Comparison of ENCODE assay signal across 8 cellular contexts in the genomic region with DNA sequence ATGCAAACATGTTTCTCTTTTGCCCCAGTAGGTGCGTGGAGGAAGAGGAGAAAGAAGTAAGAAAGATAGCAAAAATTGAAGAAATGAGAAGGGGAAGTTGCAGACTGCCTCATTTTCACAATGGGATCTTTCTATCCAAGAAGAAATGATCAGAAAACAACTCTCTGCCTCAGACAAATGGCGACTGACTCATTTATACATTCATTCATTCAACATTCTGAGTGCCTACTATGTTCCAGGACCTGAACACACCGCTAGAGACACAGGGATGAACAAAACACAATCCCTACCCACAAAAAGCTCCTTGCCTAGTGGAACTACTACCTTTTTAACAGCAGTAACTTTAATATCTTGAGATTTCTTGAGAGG. TPM values are rescaled to one million over a fixed set of nuclear protein-coding genes. Genes with fewer than 3 reads are reported as not detected.
DNase-seq lines count a peak whose midpoint lies in the region; ATAC-seq and TF ChIP-seq lines count a peak whose summit lies in the region.

No MANE protein-coding gene starts in this region.

- peak overlapping the region; percentile 96 for H2AFZ ChIP-seq in SK-N-SH (ENCODE audit: low read depth)

- H3K36me3 ChIP-seq in SK-N-SH (replicated peaks in 1 of 2; ENCODE audit: control insufficient read depth in 1 of 2, insufficient read depth in 2 of 2, low read length in 1 of 2) = peaks cover 17 to 18% of the 10 kb centered on the region in 2 experiments

- ATAC-seq in HG02852 (IDR thresholded peaks at IDR 0.05; ENCODE audit: unreplicated experiment) (peak; percentile 6), GM18511 (IDR thresholded peaks at IDR 0.05; ENCODE audit: unreplicated experiment) (no peak)

- peak overlapping the region; percentile 95 to 96 for H3K27ac ChIP-seq in SK-N-SH (ENCODE audit: low read depth in 2 of 2, low read length in 1 of 2)

- peaks cover 5 to 22% of the 10 kb centered on the region in 2 experiments; a peak in 3 of 4 replicates for H3K4me1 ChIP-seq in SK-N-SH (ENCODE audit: control insufficient read depth in 1 of 2, insufficient read depth in 2 of 2, low read depth in 1 of 2, low read length in 1 of 2)

- TF ChIP-seq CTCF in SK-N-SH (IDR thresholded peaks at IDR 0.05) = peak; percentile 11; the same call in 1 of the 2 replicates
- no peak for TF ChIP-seq CTCF in fibroblast of pulmonary artery (IDR thresholded peaks at IDR 0.05; ENCODE audit: low read length, missing control alignments)

- no peak for TF ChIP-seq RAD21 in SK-N-SH (IDR thresholded peaks at IDR 0.05; ENCODE audit: low read length)

- peaks cover 91% of the 10 kb centered on the region for H3K79me2 ChIP-seq in SK-N-SH (ENCODE audit: insufficient read depth)

- peaks cover 6% of the 10 kb centered on the region; the same call in 1 of the 2 replicates for H4K20me1 ChIP-seq in SK-N-SH (ENCODE audit: insufficient read depth)

- 0% methylated on average over 3 of the region's 3 CpGs for WGBS in SK-N-SH (ENCODE audit: low lambda C conversion rate)

- DNase-seq in NCI-H2227 (lab: John Stamatoyannopoulos, UW; ENCODE audit: unreplicated experiment) = peak; percentile 39
- no peak for DNase-seq in NCI-H2227 treated with DMSO at 0.1 percent for 48 hours (lab: John Stamatoyannopoulos, UW)
- peak; percentile 9 for DNase-seq in SK-N-SH
- DNase-seq in fibroblast of pulmonary artery (ENCODE audit: low read depth) = no peak
- DNase-seq in renal cortical epithelial cell (ENCODE audit: low read depth) = peak; percentile 14
- DNase-seq in NCI-H2081 (lab: John Stamatoyannopoulos, UW) = no peak

- H3K9me3 ChIP-seq in SK-N-SH = no peaks in the 10 kb centered on the region

- POLR2A ChIA-PET in SK-N-SH (lab: Yijun Ruan, JAX) = interaction anchor here (0.5 to 2.4 kb wide), 6 partner anchors 14 to 932 kb away, joined by 3 to 25 read pairs (median 4); a partner anchor contains a TSS

- H3K4me2 ChIP-seq in SK-N-SH = peak overlapping the region; percentile 86

- peak overlapping the region; percentile 97 for H3K9ac ChIP-seq in SK-N-SH

- H3K27me3 ChIP-seq in SK-N-SH (ENCODE audit: insufficient read depth) = no peaks in the 10 kb centered on the region

- CTCF ChIA-PET in SK-N-SH (lab: Yijun Ruan, JAX) = interaction anchor here (1.2 to 1.5 kb wide), 2 partner anchors 32 to 206 kb away, joined by 4 read pairs; no protein-coding TSS in a partner anchor

- no peak for TF ChIP-seq EP300 in SK-N-SH (IDR thresholded peaks at IDR 0.05; ENCODE audit: borderline replicate concordance in 1 of 2, low read depth in 1 of 2, low read length in 1 of 2)

- peaks cover 8% of the 10 kb centered on the region for H3F3A ChIP-seq in SK-N-SH (replicated peaks; ENCODE audit: insufficient read depth)

- H3K9me2 ChIP-seq in SK-N-SH = no peaks in the 10 kb centered on the region

- H3K4me3 ChIP-seq in SK-N-SH (ENCODE audit: low read depth in 2 of 2, low read length in 1 of 2) = peak overlapping the region; percentile 92 to 97
- H3K4me3 ChIP-seq in fibroblast of pulmonary artery (replicated peaks; ENCODE audit: low read depth, low read length) = peak overlapping the region; percentile 71

TF ChIP-seq in SK-N-SH, 30 proteins besides CTCF, POLR2A, EP300 and RAD21:
- TF ChIP-seq, protein P1, sequence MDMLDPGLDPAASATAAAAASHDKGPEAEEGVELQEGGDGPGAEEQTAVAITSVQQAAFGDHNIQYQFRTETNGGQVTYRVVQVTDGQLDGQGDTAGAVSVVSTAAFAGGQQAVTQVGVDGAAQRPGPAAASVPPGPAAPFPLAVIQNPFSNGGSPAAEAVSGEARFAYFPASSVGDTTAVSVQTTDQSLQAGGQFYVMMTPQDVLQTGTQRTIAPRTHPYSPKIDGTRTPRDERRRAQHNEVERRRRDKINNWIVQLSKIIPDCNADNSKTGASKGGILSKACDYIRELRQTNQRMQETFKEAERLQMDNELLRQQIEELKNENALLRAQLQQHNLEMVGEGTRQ (IDR thresholded peaks at IDR 0.05; ENCODE audit: borderline replicate concordance, low read depth, low read length) = no peak
- TF ChIP-seq RFX5 (IDR thresholded peaks at IDR 0.05; ENCODE audit: low read length) (no peak), YY1 (IDR thresholded peaks at IDR 0.05; ENCODE audit: low read depth) (no peak), FOXM1 (IDR thresholded peaks at IDR 0.05; ENCODE audit: low read depth) (no peak), NFIC (IDR thresholded peaks at IDR 0.05; ENCODE audit: borderline replicate concordance) (no peak), TEAD4 (IDR thresholded peaks at IDR 0.05; ENCODE audit: borderline replicate concordance, insufficient read depth) (no peak), TAF1 (IDR thresholded peaks at IDR 0.05; ENCODE audit: borderline replicate concordance, low read depth, low read length) (no peak)
- TF ChIP-seq, protein P2, sequence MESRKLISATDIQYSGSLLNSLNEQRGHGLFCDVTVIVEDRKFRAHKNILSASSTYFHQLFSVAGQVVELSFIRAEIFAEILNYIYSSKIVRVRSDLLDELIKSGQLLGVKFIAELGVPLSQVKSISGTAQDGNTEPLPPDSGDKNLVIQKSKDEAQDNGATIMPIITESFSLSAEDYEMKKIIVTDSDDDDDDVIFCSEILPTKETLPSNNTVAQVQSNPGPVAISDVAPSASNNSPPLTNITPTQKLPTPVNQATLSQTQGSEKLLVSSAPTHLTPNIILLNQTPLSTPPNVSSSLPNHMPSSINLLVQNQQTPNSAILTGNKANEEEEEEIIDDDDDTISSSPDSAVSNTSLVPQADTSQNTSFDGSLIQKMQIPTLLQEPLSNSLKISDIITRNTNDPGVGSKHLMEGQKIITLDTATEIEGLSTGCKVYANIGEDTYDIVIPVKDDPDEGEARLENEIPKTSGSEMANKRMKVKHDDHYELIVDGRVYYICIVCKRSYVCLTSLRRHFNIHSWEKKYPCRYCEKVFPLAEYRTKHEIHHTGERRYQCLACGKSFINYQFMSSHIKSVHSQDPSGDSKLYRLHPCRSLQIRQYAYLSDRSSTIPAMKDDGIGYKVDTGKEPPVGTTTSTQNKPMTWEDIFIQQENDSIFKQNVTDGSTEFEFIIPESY (IDR thresholded peaks at IDR 0.05; ENCODE audit: borderline replicate concordance, low read depth) = no peak
- TF ChIP-seq, protein P3, sequence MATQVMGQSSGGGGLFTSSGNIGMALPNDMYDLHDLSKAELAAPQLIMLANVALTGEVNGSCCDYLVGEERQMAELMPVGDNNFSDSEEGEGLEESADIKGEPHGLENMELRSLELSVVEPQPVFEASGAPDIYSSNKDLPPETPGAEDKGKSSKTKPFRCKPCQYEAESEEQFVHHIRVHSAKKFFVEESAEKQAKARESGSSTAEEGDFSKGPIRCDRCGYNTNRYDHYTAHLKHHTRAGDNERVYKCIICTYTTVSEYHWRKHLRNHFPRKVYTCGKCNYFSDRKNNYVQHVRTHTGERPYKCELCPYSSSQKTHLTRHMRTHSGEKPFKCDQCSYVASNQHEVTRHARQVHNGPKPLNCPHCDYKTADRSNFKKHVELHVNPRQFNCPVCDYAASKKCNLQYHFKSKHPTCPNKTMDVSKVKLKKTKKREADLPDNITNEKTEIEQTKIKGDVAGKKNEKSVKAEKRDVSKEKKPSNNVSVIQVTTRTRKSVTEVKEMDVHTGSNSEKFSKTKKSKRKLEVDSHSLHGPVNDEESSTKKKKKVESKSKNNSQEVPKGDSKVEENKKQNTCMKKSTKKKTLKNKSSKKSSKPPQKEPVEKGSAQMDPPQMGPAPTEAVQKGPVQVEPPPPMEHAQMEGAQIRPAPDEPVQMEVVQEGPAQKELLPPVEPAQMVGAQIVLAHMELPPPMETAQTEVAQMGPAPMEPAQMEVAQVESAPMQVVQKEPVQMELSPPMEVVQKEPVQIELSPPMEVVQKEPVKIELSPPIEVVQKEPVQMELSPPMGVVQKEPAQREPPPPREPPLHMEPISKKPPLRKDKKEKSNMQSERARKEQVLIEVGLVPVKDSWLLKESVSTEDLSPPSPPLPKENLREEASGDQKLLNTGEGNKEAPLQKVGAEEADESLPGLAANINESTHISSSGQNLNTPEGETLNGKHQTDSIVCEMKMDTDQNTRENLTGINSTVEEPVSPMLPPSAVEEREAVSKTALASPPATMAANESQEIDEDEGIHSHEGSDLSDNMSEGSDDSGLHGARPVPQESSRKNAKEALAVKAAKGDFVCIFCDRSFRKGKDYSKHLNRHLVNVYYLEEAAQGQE (IDR thresholded peaks at IDR 0.05; ENCODE audit: low read depth, low read length) = no peak

RNA-seq across cellular contexts. Expression of a gene that starts 0.3 kb away (rescaled TPM):
- polyA plus RNA-seq in SK-N-SH (2012; rRNA removed) = 8.2 and 10.8 TPM in 2 replicates
- polyA plus RNA-seq in SK-N-SH (2012; cell fraction: cytosol; rRNA removed) = 11.4 and 11.9 TPM in 2 replicates
- polyA plus RNA-seq in SK-N-SH (2012; cell fraction: nucleus; rRNA removed) = 9.3 and 13.5 TPM in 2 replicates
- total RNA-seq in renal cortical epithelial cell = 54.1 and 59.2 TPM in 2 replicates

RNA-seq across cellular contexts. Expression of a gene that starts 0.8 kb away (rescaled TPM):
- polyA plus RNA-seq in SK-N-SH (2012; rRNA removed) = 31.2 and 40.4 TPM in 2 replicates
- polyA plus RNA-seq in SK-N-SH (2012; cell fraction: cytosol; rRNA removed) = 44.9 and 45.3 TPM in 2 replicates
- polyA plus RNA-seq in SK-N-SH (2012; cell fraction: nucleus; rRNA removed) = 61.5 and 64.3 TPM in 2 replicates
- 67.6 and 72.2 TPM in 2 replicates for total RNA-seq in renal cortical epithelial cell

RNA-seq across cellular contexts. Expression of a gene that starts 55.5 kb away (rescaled TPM):
- not detected in 2 replicates for polyA plus RNA-seq in SK-N-SH (2012; rRNA removed)
- not detected in 2 replicates for polyA plus RNA-seq in SK-N-SH (2012; cell fraction: cytosol; rRNA removed)
- not detected in 2 replicates for polyA plus RNA-seq in SK-N-SH (2012; cell fraction: nucleus; rRNA removed)
- 137 and 322 TPM in 2 replicates for total RNA-seq in renal cortical epithelial cell

Comparison
In these comparisons a context has a peak if more than half of its experiments do, and no peak if none do; other contexts are left out.
1. DNase-seq: peak in NCI-H2227 (single experiment), SK-N-SH (single experiment) and renal cortical epithelial cell (single experiment); none in NCI-H2227 treated with DMSO at 0.1 percent for 48 hours (single experiment), fibroblast of pulmonary artery (single experiment) and NCI-H2081 (0 of 2).